In genomic region chr9:22124263-22125011, GRCh38 we compare ENCODE assay signal across 18 cellular contexts.
DNase-seq lines count a peak whose midpoint lies in the region; FAIRE-seq and TF ChIP-seq lines count a peak whose summit lies in the region.
"Had no signal": no experiment of that assay in that cellular context is flagged by ENCODE, and none has a peak within 500 bp of the region (broad histone marks: within the 10 kb centered on the region; RNA-seq: fewer than 3 reads in every experiment).

No MANE protein-coding gene starts in this region.

- no peaks in the 10 kb centered on the region for H3K9me3 ChIP-seq in HEK293 (ENCODE audit: control insufficient read depth, insufficient read depth, low read depth, low read length)
- H3K9me3 ChIP-seq: tibial artery had no signal

- H3K4me1 ChIP-seq in HEK293 (ENCODE audit: control insufficient read depth, insufficient read depth, low read length) = peaks cover 9% of the 10 kb centered on the region; the same call in 1 of the 2 replicates
- H3K4me1 ChIP-seq: tibial artery had no signal

- peak overlapping the region; percentile 60 for H3K27ac Mint-ChIP-seq in progenitor cell of endocrine pancreas
- H3K27ac Mint-ChIP-seq: dendritic cell treated with granulocyte-macrophage colony-stimulating factor and Interleukin-4, amounts not matched to agents 40 ng/mL and 50 ng/mL, for 4 days; IgD-negative memory B cell; stimulated activated effector memory CD8-positive, alpha-beta T cell treated with anti-CD3 and anti-CD28 coated beads, Interleukin-12 subunit alpha, Interleukin-12 subunit beta, amount 100 ng/mL, for 72 hours had no signal

- CTCF ChIA-PET in HEK293 (lab: Yijun Ruan, JAX) = interaction anchor here (0.6 to 2.7 kb wide), 12 partner anchors 14 to 336 kb away, joined by 3 to 7 read pairs (median 4); partner anchors contain the start of gene CDKN2B

- no peaks in the 10 kb centered on the region for H3K27me3 Mint-ChIP-seq in progenitor cell of endocrine pancreas

- H3K36me3 ChIP-seq in HEK293 (ENCODE audit: control insufficient read depth in 2 of 2, insufficient read depth in 1 of 2, low read length in 2 of 2) = no peaks in the 10 kb centered on the region
- H3K36me3 ChIP-seq: tibial artery had no signal

- POLR2A ChIA-PET in HEK293 (lab: Yijun Ruan, JAX) = interaction anchor here (0.6 to 2.9 kb wide), 8 partner anchors 17 to 132 kb away, joined by 3 to 16 read pairs (median 5); partner anchors contain the start of genes CDKN2A, CDKN2B and CDKN2B-AS1

- H3K9me3 Mint-ChIP-seq in progenitor cell of endocrine pancreas (ENCODE audit: low read depth) = peaks cover 18% of the 10 kb centered on the region
- H3K9me3 Mint-ChIP-seq: stimulated activated effector memory CD8-positive, alpha-beta T cell treated with anti-CD3 and anti-CD28 coated beads, Interleukin-12 subunit alpha, Interleukin-12 subunit beta, amount 100 ng/mL, for 72 hours had no signal

- DNase-seq in NCI-H510A treated with DMSO at 0.1 percent for 48 hours (lab: John Stamatoyannopoulos, UW) = peak; percentile 33
- no peak for DNase-seq in progenitor cell of endocrine pancreas (ENCODE audit: low spot score, unreplicated experiment)
- no peak for DNase-seq in mucosa of gallbladder (ENCODE audit: low spot score)
- no peak for DNase-seq in CD1c-positive myeloid dendritic cell (ENCODE audit: extremely low spot score)
- no peak for DNase-seq in effector CD4-positive, alpha-beta T cell
- DNase-seq in activated effector memory CD4-positive, alpha-beta T cell treated with anti-CD3 and anti-CD28 coated beads, Interleukin-2, amount 50 U/mL, for 16 hours = no peak
- DNase-seq: activated naive CD4-positive, alpha-beta T cell; hypothalamus; left cardiac atrium; NCI-H1092; NK-92 treated with Interleukin-12 subunit alpha and Interleukin-12 subunit beta, amount 100 ng/mL, for 24 hours; T-helper 2 cell; tibial artery had no signal

- peak; percentile 53 for FAIRE-seq in endometrium (lab: Jason Lieb, UNC)

- no peak for TF ChIP-seq CTCF in HEK293 (tag by site-specific recombination; IDR thresholded peaks at IDR 0.05)
- no peak for TF ChIP-seq CTCF in progenitor cell of endocrine pancreas (IDR thresholded peaks at IDR 0.05; ENCODE audit: unreplicated experiment)

- H3K27ac ChIP-seq in HEK293 (ENCODE audit: extremely low read depth, low read depth, low read length) = peak overlapping the region; percentile 65
- H3K27ac ChIP-seq: tibial artery had no signal

- peak overlapping the region; percentile 19 for H3K4me3 Mint-ChIP-seq in progenitor cell of endocrine pancreas (ENCODE audit: low read depth)
- H3K4me3 Mint-ChIP-seq: dendritic cell treated with granulocyte-macrophage colony-stimulating factor and Interleukin-4, amounts not matched to agents 40 ng/mL and 50 ng/mL, for 4 days; IgD-negative memory B cell; stimulated activated effector memory CD8-positive, alpha-beta T cell treated with anti-CD3 and anti-CD28 coated beads, Interleukin-12 subunit alpha, Interleukin-12 subunit beta, amount 100 ng/mL, for 72 hours had no signal

- peaks cover 2% of the 10 kb centered on the region for H3K36me3 Mint-ChIP-seq in progenitor cell of endocrine pancreas (ENCODE audit: insufficient read depth)
- H3K36me3 Mint-ChIP-seq: IgD-negative memory B cell; stimulated activated effector memory CD8-positive, alpha-beta T cell treated with anti-CD3 and anti-CD28 coated beads, Interleukin-12 subunit alpha, Interleukin-12 subunit beta, amount 100 ng/mL, for 72 hours had no signal

- no peak overlapping the region for H3K4me3 ChIP-seq in HEK293 (ENCODE audit: low read depth, low read length)
- H3K4me3 ChIP-seq: tibial artery had no signal

- peaks cover 18% of the 10 kb centered on the region for H3K4me1 Mint-ChIP-seq in progenitor cell of endocrine pancreas (ENCODE audit: low read depth)
- H3K4me1 Mint-ChIP-seq: stimulated activated effector memory CD8-positive, alpha-beta T cell treated with anti-CD3 and anti-CD28 coated beads, Interleukin-12 subunit alpha, Interleukin-12 subunit beta, amount 100 ng/mL, for 72 hours had no signal

TF ChIP-seq in HEK293, 187 proteins besides CTCF, POLR2A, EP300 and RAD21 (continues in another document):
- TF ChIP-seq ZNF600 (tag by site-specific recombination; IDR thresholded peaks at IDR 0.05) = no peak
- no peak for TF ChIP-seq ZBTB10 (tag by site-specific recombination; IDR thresholded peaks at IDR 0.05)
- peak; percentile 89 for TF ChIP-seq PRDM6 (tag by site-specific recombination; IDR thresholded peaks at IDR 0.05)
- peak; percentile 39; the same call in 1 of the 2 replicates for TF ChIP-seq KLF8 (tag by site-specific recombination; IDR thresholded peaks at IDR 0.05)
- no peak for TF ChIP-seq ZNF280C (tag by site-specific recombination; IDR thresholded peaks at IDR 0.05)
- no peak for TF ChIP-seq SP2 (tag by site-specific recombination; IDR thresholded peaks at IDR 0.05)
- no peak for TF ChIP-seq ZNF449 (tag by site-specific recombination; IDR thresholded peaks at IDR 0.05)
- TF ChIP-seq ZBTB21 (tag by site-specific recombination; IDR thresholded peaks at IDR 0.05) = no peak
